Comparison of ENCODE assay signal across 15 cellular contexts in the genomic region with DNA sequence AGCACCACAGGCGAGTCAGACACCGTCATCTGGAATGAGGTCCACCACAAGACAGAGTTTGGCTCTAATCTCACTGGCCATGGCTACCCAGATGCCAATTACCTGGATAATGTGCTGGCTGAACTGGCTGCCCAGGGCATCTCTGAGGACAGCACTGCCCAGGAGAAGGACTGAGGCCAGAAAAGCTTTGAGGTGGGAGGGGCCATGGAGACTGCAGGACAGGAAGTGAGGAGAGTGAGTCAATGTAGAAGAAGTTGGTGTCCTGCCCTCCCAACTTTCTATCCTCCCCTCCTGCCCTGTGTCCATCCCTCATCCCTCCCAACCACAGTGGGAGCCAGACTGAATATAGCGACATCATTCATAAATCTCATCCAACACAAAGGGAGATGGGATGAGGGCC. TPM values are rescaled to one million over a fixed set of nuclear protein-coding genes. Genes with fewer than 3 reads are reported as not detected.
"Had no signal": no experiment of that assay in that cellular context is flagged by ENCODE, and none has a peak within 500 bp of the region (broad histone marks: within the 10 kb centered on the region; RNA-seq: fewer than 3 reads in every experiment).

No MANE protein-coding gene starts in this region.

- H3K4me3 Mint-ChIP-seq: activated naive CD4-positive, alpha-beta T cell treated with anti-CD3 and anti-CD28 coated beads for 36 hours; activated T-helper 17 cell treated with anti-CD3 and anti-CD28 coated beads, Interleukin-2, amount 50 U/mL, for 72 hours; natural killer cell treated with Interleukin-12 subunit alpha and Interleukin-12 subunit beta and Interleukin-15 and Interleukin-18, amount 100 ng/mL, for 72 hours had no signal

- ATAC-seq: activated T-helper 17 cell treated with anti-CD3 and anti-CD28 coated beads, Interleukin-2, amount 50 U/mL, for 72 hours; esophagus mucosa; natural killer cell treated with Interleukin-12 subunit alpha and Interleukin-12 subunit beta and Interleukin-15 and Interleukin-18, amount 100 ng/mL, for 72 hours had no signal

- H3K27ac Mint-ChIP-seq: activated naive CD4-positive, alpha-beta T cell treated with anti-CD3 and anti-CD28 coated beads for 36 hours; activated T-helper 17 cell treated with anti-CD3 and anti-CD28 coated beads, Interleukin-2, amount 50 U/mL, for 72 hours; natural killer cell treated with Interleukin-12 subunit alpha and Interleukin-12 subunit beta and Interleukin-15 and Interleukin-18, amount 100 ng/mL, for 72 hours had no signal

- H3K9me3 Mint-ChIP-seq: activated naive CD4-positive, alpha-beta T cell treated with anti-CD3 and anti-CD28 coated beads for 36 hours; activated T-helper 17 cell treated with anti-CD3 and anti-CD28 coated beads, Interleukin-2, amount 50 U/mL, for 72 hours; natural killer cell treated with Interleukin-12 subunit alpha and Interleukin-12 subunit beta and Interleukin-15 and Interleukin-18, amount 100 ng/mL, for 72 hours had no signal

- DNase-seq: activated CD4-positive, alpha-beta T cell treated with anti-CD3 and anti-CD28 coated beads for 1 hour; activated CD4-positive, alpha-beta T cell treated with anti-CD3 and anti-CD28 coated beads, Interleukin-2, amount 50 U/mL, for 4 hours; activated naive CD4-positive, alpha-beta T cell treated with anti-CD3 and anti-CD28 coated beads for 36 hours; activated T-cell treated with anti-CD3 and anti-CD28 coated beads for 4 hours; left ventricle myocardium inferior; right lobe of liver; stimulated activated CD4-positive, alpha-beta T cell treated with anti-CD3 and anti-CD28 coated beads, Interleukin-1b, Interleukin-23, amount 100 ng/mL, for 48 hours; stomach; T-helper 1 cell; T1000; upper lobe of right lung had no signal

- H3K36me3 Mint-ChIP-seq: natural killer cell treated with Interleukin-12 subunit alpha and Interleukin-12 subunit beta and Interleukin-15 and Interleukin-18, amount 100 ng/mL, for 72 hours had no signal

RNA-seq across cellular contexts. Expression of a gene that starts 8.0 kb away (rescaled TPM):
- total RNA-seq: activated naive CD4-positive, alpha-beta T cell treated with anti-CD3 and anti-CD28 coated beads for 36 hours; pulmonary artery endothelial cell had no signal
